ENCODE assay signal across 28 cellular contexts in the genomic region with DNA sequence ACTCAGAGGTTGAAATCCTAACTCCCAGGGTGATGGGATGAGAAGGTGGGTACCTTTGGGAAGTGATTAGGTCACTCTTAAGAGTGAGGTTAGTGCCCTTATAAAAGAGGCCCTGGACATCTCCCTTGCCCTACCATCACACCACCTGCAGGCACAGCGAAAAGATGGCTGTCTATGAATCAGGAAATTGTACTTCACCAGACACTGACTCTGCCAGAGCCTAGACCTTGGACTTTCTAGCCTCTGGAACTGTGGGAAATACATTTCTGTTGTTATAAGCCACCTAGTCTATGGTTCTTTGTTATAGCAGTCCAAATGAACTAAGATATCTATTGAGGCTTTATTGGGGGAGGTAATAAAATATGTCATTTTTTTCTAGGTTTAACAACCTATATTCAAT.
"Had no signal": no experiment of that assay in that cellular context is flagged by ENCODE, and none has a peak within 500 bp of the region (broad histone marks: within the 10 kb centered on the region; RNA-seq: fewer than 3 reads in every experiment).

No MANE protein-coding gene starts in this region.

- FAIRE-seq: pancreas, urothelium cell line had no signal

- H3K27me3 ChIP-seq: pancreas, sigmoid colon, stomach, suprapubic skin, tibial artery, upper lobe of right lung had no signal

- H3K4me1 ChIP-seq: prostate gland, upper lobe of right lung had no signal

- H3K4me3 ChIP-seq: lung, pancreas, prostate gland, sigmoid colon, smooth muscle cell, stomach, suprapubic skin, thoracic aorta, tibial artery, upper lobe of right lung had no signal

- DNase-seq: hippocampal formation; islet precursor cell; mesendoderm; naive thymus-derived CD4-positive, alpha-beta T cell; nucleus accumbens; pancreas; posterior cingulate gyrus; retina; right cardiac atrium; sigmoid colon; stimulated activated CD4-positive, alpha-beta T cell treated with anti-CD3 and anti-CD28 coated beads, Interleukin-12 subunit alpha, Interleukin-12 subunit beta, amount 100 ng/mL, for 4 hours; stimulated activated CD4-positive, alpha-beta T cell treated with anti-CD3 and anti-CD28 coated beads, Interleukin-15, amount 100 ng/mL, for 24 hours; stimulated activated CD4-positive, alpha-beta T cell treated with anti-CD3 and anti-CD28 coated beads, Interleukin-2, amount 100 ng/mL, for 24 hours; stimulated activated CD4-positive, alpha-beta T cell treated with anti-CD3 and anti-CD28 coated beads, Interleukin-4, amount 100 ng/mL, for 1 hour; stimulated activated naive B cell treated with anti-CD40 and anti-IgM and Interleukin-4, amounts not matched to agents 10 μg/mL and 1 μg/mL and 100 μg/mL, for 72 hours; stimulated activated naive CD8-positive, alpha-beta T cell treated with anti-CD3 and anti-CD28 coated beads, Interleukin-15, Interleukin-2, amounts not matched to agents 100 U/mL and 50 U/mL, for 24 hours; stomach; tibial artery; trophoblast cell; upper lobe of right lung had no signal

- H3K9me3 ChIP-seq: pancreas, prostate gland, sigmoid colon, stomach, suprapubic skin, thoracic aorta, tibial artery, upper lobe of right lung had no signal

- H3K36me3 ChIP-seq: pancreas, prostate gland, sigmoid colon, stomach, suprapubic skin, thoracic aorta, tibial artery, upper lobe of right lung had no signal

- H3K27ac ChIP-seq: pancreas, prostate gland, stomach, suprapubic skin, thoracic aorta, tibial artery, upper lobe of right lung had no signal

- ATAC-seq: left lobe of liver; naive thymus-derived CD4-positive, alpha-beta T cell; natural killer cell treated with Interleukin-12 subunit alpha and Interleukin-12 subunit beta and Interleukin-15 and Interleukin-18, amount 100 ng/mL, for 72 hours; pancreas; right cardiac atrium; stimulated activated naive B cell treated with anti-CD40 and anti-IgM and Interleukin-4, amounts not matched to agents 10 μg/mL and 1 μg/mL and 100 μg/mL, for 72 hours; stimulated activated naive CD8-positive, alpha-beta T cell treated with anti-CD3 and anti-CD28 coated beads, Interleukin-15, Interleukin-2, amounts not matched to agents 100 U/mL and 50 U/mL, for 24 hours; upper lobe of right lung had no signal
